ENCODE assay signal across 24 cellular contexts in the genomic region with DNA sequence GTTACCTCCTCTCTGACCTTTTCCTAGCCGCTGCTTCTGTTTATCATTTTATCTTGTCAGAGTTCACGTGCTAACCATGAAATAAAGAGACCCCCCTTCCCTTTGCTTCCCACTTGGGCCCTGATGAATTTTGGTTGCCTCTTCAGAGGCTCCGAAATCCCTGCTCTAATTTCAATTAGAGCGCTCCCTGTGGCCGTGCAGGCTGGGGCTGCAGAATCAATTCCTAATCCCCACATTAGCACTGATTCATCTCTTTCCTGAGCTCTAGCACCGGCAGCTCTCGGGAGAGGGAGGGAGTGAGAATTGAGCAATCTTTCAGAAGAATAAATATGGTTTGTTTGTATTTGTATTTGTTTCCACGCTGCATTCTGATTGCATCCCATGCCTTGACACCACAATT.
"Had no signal": no experiment of that assay in that cellular context is flagged by ENCODE, and none has a peak within 500 bp of the region (broad histone marks: within the 10 kb centered on the region; RNA-seq: fewer than 3 reads in every experiment).

No MANE protein-coding gene starts in this region.

- H3K9me3 Mint-ChIP-seq: mesothelial cell of epicardium had no signal

- H3K36me3 Mint-ChIP-seq: memory B cell; mesothelial cell of epicardium; naive B cell; natural killer cell treated with Interleukin-12 subunit alpha and Interleukin-12 subunit beta and Interleukin-15 and Interleukin-18, amount 100 ng/mL, for 72 hours; stimulated activated effector memory CD8-positive, alpha-beta T cell treated with anti-CD3 and anti-CD28 coated beads, Interleukin-12 subunit alpha, Interleukin-12 subunit beta, amount 100 ng/mL, for 72 hours had no signal

- DNase-seq: cortex of kidney; effector memory CD8-positive, alpha-beta T cell; hypothalamus; left ventricle myocardium superior; lower lobe of right lung; mucosa of descending colon; naive B cell; right lobe of liver; stimulated activated CD4-positive, alpha-beta T cell treated with anti-CD3 and anti-CD28 coated beads, Interleukin-12 subunit alpha, Interleukin-12 subunit beta, amount 100 ng/mL, for 4 hours; stimulated activated CD4-positive, alpha-beta T cell treated with anti-CD3 and anti-CD28 coated beads, Interleukin-2, amount 100 ng/mL, for 24 hours; stimulated activated CD4-positive, alpha-beta T cell treated with anti-CD3 and anti-CD28 coated beads, Interleukin-4, amount 100 ng/mL, for 24 hours; stimulated activated naive CD4-positive, alpha-beta T cell treated with Interleukin-2 at 50 U/mL for 16 hours; stomach; thyroid gland; trophoblast cell had no signal

- H3K4me3 ChIP-seq: lower lobe of right lung, mucosa of descending colon, right lobe of liver, smooth muscle cell, stomach, thyroid gland, vagina had no signal

- H3K27ac ChIP-seq: lower lobe of right lung, parathyroid adenoma, right lobe of liver, stomach, thyroid gland, vagina had no signal

- H3K27me3 ChIP-seq: right lobe of liver, stomach, thyroid gland, vagina had no signal

- H3K27me3 Mint-ChIP-seq: effector memory CD8-positive, alpha-beta T cell; memory B cell; natural killer cell treated with Interleukin-12 subunit alpha and Interleukin-12 subunit beta and Interleukin-15 and Interleukin-18, amount 100 ng/mL, for 72 hours had no signal

- H3K4me3 Mint-ChIP-seq: effector memory CD8-positive, alpha-beta T cell; memory B cell; mesothelial cell of epicardium; naive B cell; natural killer cell treated with Interleukin-12 subunit alpha and Interleukin-12 subunit beta and Interleukin-15 and Interleukin-18, amount 100 ng/mL, for 72 hours; neural crest cell; stimulated activated effector memory CD8-positive, alpha-beta T cell treated with anti-CD3 and anti-CD28 coated beads, Interleukin-12 subunit alpha, Interleukin-12 subunit beta, amount 100 ng/mL, for 72 hours had no signal

- H3K9me3 ChIP-seq: lower lobe of right lung, mucosa of descending colon, right lobe of liver, stomach, thyroid gland, vagina had no signal

- H3K4me1 Mint-ChIP-seq: memory B cell; mesothelial cell of epicardium; naive B cell; neural crest cell; stimulated activated effector memory CD8-positive, alpha-beta T cell treated with anti-CD3 and anti-CD28 coated beads, Interleukin-12 subunit alpha, Interleukin-12 subunit beta, amount 100 ng/mL, for 72 hours had no signal

- H3K4me1 ChIP-seq: lower lobe of right lung, right lobe of liver, stomach, thyroid gland, vagina had no signal

- H3K9ac ChIP-seq: parathyroid adenoma had no signal

- H3K27ac Mint-ChIP-seq: effector memory CD8-positive, alpha-beta T cell; memory B cell; mesothelial cell of epicardium; naive B cell; natural killer cell treated with Interleukin-12 subunit alpha and Interleukin-12 subunit beta and Interleukin-15 and Interleukin-18, amount 100 ng/mL, for 72 hours; progenitor cell of endocrine pancreas; stimulated activated effector memory CD8-positive, alpha-beta T cell treated with anti-CD3 and anti-CD28 coated beads, Interleukin-12 subunit alpha, Interleukin-12 subunit beta, amount 100 ng/mL, for 72 hours had no signal

- H3K36me3 ChIP-seq: lower lobe of right lung, right lobe of liver, stomach, thyroid gland, vagina had no signal
